8 cellular contexts compared by ENCODE assay signal in the genomic region with DNA sequence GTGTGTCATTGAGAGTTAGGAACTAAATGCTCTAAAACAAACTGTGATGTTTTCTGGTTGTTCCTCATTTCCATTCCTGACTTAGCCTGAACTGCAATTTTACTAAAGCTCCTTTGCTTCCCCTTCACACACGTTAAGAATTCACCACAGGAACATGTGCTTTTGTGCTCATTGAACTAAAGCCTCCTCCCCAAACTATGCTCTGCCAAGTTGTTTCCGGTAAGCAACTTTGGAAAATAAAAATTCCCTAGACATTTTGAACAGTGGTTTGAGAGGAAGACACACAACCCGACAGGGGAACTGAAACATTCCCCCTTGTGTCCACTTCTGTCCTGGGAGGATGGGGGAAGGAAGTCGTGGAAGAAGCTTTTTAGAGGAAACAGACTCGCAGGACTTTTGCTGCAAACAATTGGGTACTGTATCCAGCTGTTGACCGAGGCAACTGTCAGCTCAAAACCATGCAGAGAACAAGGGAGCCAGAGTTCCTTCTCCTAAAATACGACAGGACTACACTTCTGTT.
DNase-seq lines count a peak whose midpoint lies in the region; ATAC-seq and TF ChIP-seq lines count a peak whose summit lies in the region.

No MANE protein-coding gene starts in this region.

- H3K27me3 ChIP-seq in GM23338 (ENCODE audit: insufficient read depth) (no peaks in the 10 kb centered on the region), trophoblast cell (ENCODE audit: insufficient read depth, low read length) (no peaks in the 10 kb centered on the region)

- no peak overlapping the region for H3K18ac ChIP-seq in trophoblast cell (ENCODE audit: low read length)

- H3K4ac ChIP-seq in trophoblast cell (ENCODE audit: low read depth, low read length) = peak overlapping the region; percentile 34

- no CpG with 5 or more reads among the region's 7 CpGs for WGBS in trophoblast cell (ENCODE audit: extremely low coverage, insufficient coverage, insufficient read length)

- peaks cover 29% of the 10 kb centered on the region for H3K4me1 Mint-ChIP-seq in GM23338
- peaks cover 16% of the 10 kb centered on the region for H3K4me1 Mint-ChIP-seq in activated T-cell treated with anti-CD3 and anti-CD28 coated beads, Interleukin-2, amount 50 U/mL, for 4 hours (ENCODE audit: low read depth)

- no peak overlapping the region for H3K4me3 Mint-ChIP-seq in GM23338
- H3K4me3 Mint-ChIP-seq in activated T-cell treated with anti-CD3 and anti-CD28 coated beads, Interleukin-2, amount 50 U/mL, for 4 hours = no peak overlapping the region

- H4K20me1 ChIP-seq in GM23338 (replicated peaks; ENCODE audit: insufficient read depth) = no peaks in the 10 kb centered on the region; the same call in 1 of the 2 replicates

- no peaks in the 10 kb centered on the region for H3K9me3 Mint-ChIP-seq in GM23338
- no peaks in the 10 kb centered on the region for H3K9me3 Mint-ChIP-seq in activated T-cell treated with anti-CD3 and anti-CD28 coated beads, Interleukin-2, amount 50 U/mL, for 4 hours

- ATAC-seq in GM23338 = peak; percentile 19
- no peak for ATAC-seq in HG02970 (IDR thresholded peaks at IDR 0.05; ENCODE audit: low FRiP score, unreplicated experiment)
- no peak for ATAC-seq in activated T-cell treated with anti-CD3 and anti-CD28 coated beads, Interleukin-2, amount 50 U/mL, for 4 hours

- H4K12ac ChIP-seq in trophoblast cell (ENCODE audit: low read depth, low read length) = no peak overlapping the region

- H3K9me2 ChIP-seq in GM23338 (ENCODE audit: insufficient read depth) = no peaks in the 10 kb centered on the region

- H4K8ac ChIP-seq in trophoblast cell (ENCODE audit: low read depth, low read length) = peak overlapping the region; percentile 9

- H3K36me3 Mint-ChIP-seq in GM23338 (ENCODE audit: low read depth) = no peaks in the 10 kb centered on the region
- no peaks in the 10 kb centered on the region for H3K36me3 Mint-ChIP-seq in activated T-cell treated with anti-CD3 and anti-CD28 coated beads, Interleukin-2, amount 50 U/mL, for 4 hours (ENCODE audit: insufficient read depth)

- H3K4me1 ChIP-seq in GM23338 (ENCODE audit: insufficient read depth) = peaks cover 13% of the 10 kb centered on the region; the same call in 1 of the 2 replicates
- peaks cover 17 to 33% of the 10 kb centered on the region in 2 experiments for H3K4me1 ChIP-seq in trophoblast cell (ENCODE audit: control insufficient read depth in 1 of 2, insufficient read depth in 2 of 2, low read length in 2 of 2)

- no peak overlapping the region for H3K14ac ChIP-seq in trophoblast cell (ENCODE audit: low read length)

- 0 out of 2 replicates have a peak overlapping the region, but pooled peaks have one; percentile 1 for H3K27ac Mint-ChIP-seq in GM23338

- H2AFZ ChIP-seq in GM23338 (no peak overlapping the region), trophoblast cell (ENCODE audit: insufficient read depth, low read length, poor library complexity) (no peak overlapping the region)

- H3K36me3 ChIP-seq in GM23338 (ENCODE audit: insufficient read depth) (no peaks in the 10 kb centered on the region), trophoblast cell (ENCODE audit: control insufficient read depth in 1 of 2, insufficient read depth in 2 of 2, low read length in 2 of 2) (no peaks in the 10 kb centered on the region)

- in situ Hi-C loops in SK-MEL-5 (cut with HindIII; ENCODE audit: low pct_unique_long_range_greater_than_20kb, low sequenced_read_pairs) = no loop called here

- H3K9me3 ChIP-seq in trophoblast cell (ENCODE audit: insufficient read depth, low read depth, low read length) = no peaks in the 10 kb centered on the region

- peaks cover 27% of the 10 kb centered on the region for H3K79me1 ChIP-seq in trophoblast cell (ENCODE audit: low read length)

- DNase-seq in GM23338 (ENCODE audit: low spot score) (no peak), SK-MEL-5 (ENCODE audit: low read depth, low spot score) (peak; percentile 80), fibroblast of villous mesenchyme (ENCODE audit: low read depth) (peak; percentile 54), trophoblast cell (peak in 1 of 2 donors; percentile 26), GM19240 (ENCODE audit: insufficient read length, low spot score) (no peak), COLO668 (lab: John Stamatoyannopoulos, UW; ENCODE audit: unreplicated experiment) (no peak)
- no peak for DNase-seq in activated T-cell treated with anti-CD3 and anti-CD28 coated beads, Interleukin-2, amount 50 U/mL, for 4 hours

- no peak overlapping the region for H3K4me3 ChIP-seq in GM23338
- H3K4me3 ChIP-seq in fibroblast of villous mesenchyme (ENCODE audit: low read depth, low read length) = no peak overlapping the region
- no peak overlapping the region for H3K4me3 ChIP-seq in trophoblast cell (ENCODE audit: low read depth, low read length)

- H3K23ac ChIP-seq in trophoblast cell (ENCODE audit: low read length) = no peak overlapping the region

- peak overlapping the region; percentile 21 for H2BK5ac ChIP-seq in trophoblast cell (ENCODE audit: low read depth, low read length, poor library complexity)

- H2BK120ac ChIP-seq in trophoblast cell (ENCODE audit: insufficient read depth, low read length, poor library complexity) = peak overlapping the region; percentile 85

- no peaks in the 10 kb centered on the region for H3F3A ChIP-seq in GM23338 (replicated peaks; ENCODE audit: low read depth)

- H3K4me2 ChIP-seq in GM23338 (no peak overlapping the region), trophoblast cell (ENCODE audit: low read length) (no peak overlapping the region)

- peak overlapping the region; percentile 74 for H2BK12ac ChIP-seq in trophoblast cell (ENCODE audit: low read length)

- no peaks in the 10 kb centered on the region for H3K27me3 Mint-ChIP-seq in GM23338 (ENCODE audit: insufficient read depth, low read depth, poor library complexity)
- no peaks in the 10 kb centered on the region for H3K27me3 Mint-ChIP-seq in activated T-cell treated with anti-CD3 and anti-CD28 coated beads, Interleukin-2, amount 50 U/mL, for 4 hours (ENCODE audit: low read depth)

- TF ChIP-seq CTCF in GM23338 (conservative IDR thresholded peaks at IDR 0.05; ENCODE audit: low read depth in 2 of 2) (no peak), fibroblast of villous mesenchyme (IDR thresholded peaks at IDR 0.05; ENCODE audit: insufficient read depth, low read depth, low read length) (no peak)

- peak overlapping the region; percentile 70 for H4K91ac ChIP-seq in trophoblast cell (ENCODE audit: low read depth, low read length)

- H3K27ac ChIP-seq in GM23338 (ENCODE audit: low read depth) (no peak overlapping the region), trophoblast cell (ENCODE audit: low read depth, low read length) (peak overlapping the region; percentile 71)

- H3K9ac ChIP-seq in trophoblast cell (ENCODE audit: low read length) = no peak overlapping the region

- H2AK5ac ChIP-seq in trophoblast cell (ENCODE audit: low read length) = no peak overlapping the region

- H3K79me2 ChIP-seq in GM23338 (replicated peaks; ENCODE audit: insufficient read depth) (no peaks in the 10 kb centered on the region; the same call in 1 of the 2 replicates), trophoblast cell (ENCODE audit: control insufficient read depth, insufficient read depth, low read length, poor library complexity) (peaks cover 13% of the 10 kb centered on the region)

TF ChIP-seq in GM23338, 12 proteins besides CTCF, POLR2A, EP300 and RAD21 (continues in another document):
- TF ChIP-seq ZNF331 (CRISPR knock-in tag; IDR thresholded peaks at IDR 0.05; ENCODE audit: low read depth) = no peak

Comparison
In these comparisons a context has a peak if more than half of its experiments do, and no peak if none do; other contexts are left out.
1. DNase-seq: peak in SK-MEL-5 (single experiment) and fibroblast of villous mesenchyme (single experiment); none in GM23338 (single experiment), GM19240 (single experiment), activated T-cell treated with anti-CD3 and anti-CD28 coated beads, Interleukin-2, amount 50 U/mL, for 4 hours (single experiment) and COLO668 (single experiment).